ENCODE assay signal across 8 cellular contexts in the genomic region with DNA sequence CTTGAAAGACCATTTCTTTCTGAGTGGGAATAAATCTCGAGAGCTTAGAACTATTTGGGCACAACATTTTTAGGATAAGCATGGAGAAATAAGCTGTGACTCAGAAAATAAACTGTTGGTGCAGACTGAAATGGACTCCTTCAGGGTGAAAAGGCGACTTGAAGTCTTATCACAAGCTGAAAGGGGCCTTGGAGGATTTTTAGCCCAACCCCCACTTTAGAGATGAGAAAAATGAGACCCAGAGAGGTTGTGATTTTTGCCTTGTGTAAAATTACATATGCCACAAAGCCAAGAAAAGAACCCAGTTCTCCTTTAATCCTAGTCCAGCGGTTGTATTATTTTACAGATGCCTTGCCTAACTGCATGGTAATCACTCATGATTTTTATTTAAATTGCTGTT. TPM values are rescaled to one million over a fixed set of nuclear protein-coding genes. Genes with fewer than 3 reads are reported as not detected.
DNase-seq lines count a peak whose midpoint lies in the region; ATAC-seq and TF ChIP-seq lines count a peak whose summit lies in the region.

No MANE protein-coding gene starts in this region.

- peak overlapping the region; percentile 87 for H3K27ac Mint-ChIP-seq in activated CD4-positive, alpha-beta memory T cell treated with anti-CD3 and anti-CD28 coated beads, Interleukin-2, amount 10 ng/mL, durations not matched to agents 7 days and 5 days

- no peak for ATAC-seq in thoracic aorta (ENCODE audit: insufficient number of reproducible peaks, low FRiP score, low read depth)

- H2AFZ ChIP-seq in ACC112 (ENCODE audit: low read length, unreplicated experiment) = no peak overlapping the region

- no peaks in the 10 kb centered on the region for H3K9me3 ChIP-seq in iPS-15b (ENCODE audit: control insufficient read depth, insufficient read depth, low read length)
- no peaks in the 10 kb centered on the region for H3K9me3 ChIP-seq in thoracic aorta

- H3K36me3 ChIP-seq in ACC112 (ENCODE audit: insufficient read depth, low read length) (no peaks in the 10 kb centered on the region), H7 (replicated peaks; ENCODE audit: control insufficient read depth, insufficient read depth, low read length) (peaks cover under 1% of the 10 kb centered on the region; the same call in 1 of the 2 replicates), iPS-15b (ENCODE audit: control insufficient read depth, insufficient read depth, low read length) (no peaks in the 10 kb centered on the region), thoracic aorta (no peaks in the 10 kb centered on the region)

- DNase-seq in H7 (peak; percentile 32), thoracic aorta (ENCODE audit: low spot score) (no peak), iPS-NIHi11 (ENCODE audit: low spot score) (no peak), NCI-H2081 treated with DMSO at 0.1 percent for 48 hours (lab: John Stamatoyannopoulos, UW) (no peak)
- no peak for DNase-seq in activated CD4-positive, alpha-beta memory T cell treated with anti-CD3 and anti-CD28 coated beads, Interleukin-2, amount 10 ng/mL, durations not matched to agents 7 days and 5 days
- DNase-seq in activated effector memory CD4-positive, alpha-beta T cell treated with anti-CD3 and anti-CD28 coated beads, Interleukin-2, amount 50 U/mL, for 16 hours = no peak

- H3K9ac ChIP-seq in iPS-15b (ENCODE audit: low read depth, low read length) = no peak overlapping the region

- peaks cover 53% of the 10 kb centered on the region for H3K4me1 Mint-ChIP-seq in activated CD4-positive, alpha-beta memory T cell treated with anti-CD3 and anti-CD28 coated beads, Interleukin-2, amount 10 ng/mL, durations not matched to agents 7 days and 5 days

- H3K27me3 ChIP-seq in ACC112 (ENCODE audit: insufficient read depth, low read length) (no peaks in the 10 kb centered on the region), H7 (ENCODE audit: control insufficient read depth, insufficient read depth, low read length) (no peaks in the 10 kb centered on the region; the same call in 1 of the 2 replicates), iPS-15b (ENCODE audit: control insufficient read depth, insufficient read depth, low read length) (no peaks in the 10 kb centered on the region), thoracic aorta (replicated peaks; ENCODE audit: insufficient read depth) (no peaks in the 10 kb centered on the region)

- POLR2A ChIA-PET in activated CD4-positive, alpha-beta memory T cell treated with anti-CD3 and anti-CD28 coated beads, Interleukin-2, amount 10 ng/mL, durations not matched to agents 7 days and 5 days (lab: Charles Lee) = interaction anchor here (0.6 to 5.4 kb wide), 11 partner anchors 9 to 569 kb away, joined by 3 to 90 read pairs (median 5); a partner anchor contains a TSS

- peaks cover 54% of the 10 kb centered on the region for H3K79me2 ChIP-seq in ACC112 (ENCODE audit: control insufficient read depth, insufficient read depth, low read length, unreplicated experiment)

- no peaks in the 10 kb centered on the region for H3K27me3 Mint-ChIP-seq in activated CD4-positive, alpha-beta memory T cell treated with anti-CD3 and anti-CD28 coated beads, Interleukin-2, amount 10 ng/mL, durations not matched to agents 7 days and 5 days

- H3K9me3 Mint-ChIP-seq in activated CD4-positive, alpha-beta memory T cell treated with anti-CD3 and anti-CD28 coated beads, Interleukin-2, amount 10 ng/mL, durations not matched to agents 7 days and 5 days = no peaks in the 10 kb centered on the region

- peaks cover 28% of the 10 kb centered on the region for H3K36me3 Mint-ChIP-seq in activated CD4-positive, alpha-beta memory T cell treated with anti-CD3 and anti-CD28 coated beads, Interleukin-2, amount 10 ng/mL, durations not matched to agents 7 days and 5 days (ENCODE audit: low read depth)

- H3K4me3 Mint-ChIP-seq in activated CD4-positive, alpha-beta memory T cell treated with anti-CD3 and anti-CD28 coated beads, Interleukin-2, amount 10 ng/mL, durations not matched to agents 7 days and 5 days = peak overlapping the region; percentile 87

- peak overlapping the region; percentile 99 for H3K4me3 ChIP-seq in ACC112 (ENCODE audit: low read depth, low read length)
- peak overlapping the region; percentile 90 for H3K4me3 ChIP-seq in H7 (ENCODE audit: insufficient read depth, low read depth, low read length)
- H3K4me3 ChIP-seq in iPS-15b (ENCODE audit: low read depth, low read length) = peak overlapping the region; percentile 86
- peak overlapping the region; percentile 99 for H3K4me3 ChIP-seq in thoracic aorta

- no peak for TF ChIP-seq CTCF in thoracic aorta (IDR thresholded peaks at IDR 0.05)

- H3K27ac ChIP-seq in ACC112 (ENCODE audit: low read depth, low read length) (peak overlapping the region; percentile 99), thoracic aorta (peak overlapping the region; percentile 100)

- H3K4me1 ChIP-seq in ACC112 (ENCODE audit: control insufficient read depth, insufficient read depth, low read length, unreplicated experiment) (peaks cover 7% of the 10 kb centered on the region), iPS-15b (ENCODE audit: control insufficient read depth, insufficient read depth, low read length) (peaks cover 5% of the 10 kb centered on the region), thoracic aorta (ENCODE audit: control insufficient read depth in 1 of 2, low read depth in 2 of 2) (peaks cover 18 to 23% of the 10 kb centered on the region in 2 donors)

- CTCF ChIA-PET in activated CD4-positive, alpha-beta memory T cell treated with anti-CD3 and anti-CD28 coated beads, Interleukin-2, amount 10 ng/mL, durations not matched to agents 7 days and 5 days (lab: Charles Lee) = interaction anchor here (1.1 to 4.0 kb wide), 4 partner anchors 28 to 138 kb away, joined by 3 to 76 read pairs (median 4); a partner anchor contains a TSS

RNA-seq across cellular contexts. Expression of a gene that starts 1.5 kb away (rescaled TPM):
- 78.6 and 100 TPM in 2 replicates for total RNA-seq in H7 (2014; rRNA removed; shearing (Covaris generic))
- 100 to 1,000 TPM; 107 to 120 TPM for total RNA-seq in activated CD4-positive, alpha-beta memory T cell treated with anti-CD3 and anti-CD28 coated beads, Interleukin-2, amount 10 ng/mL, durations not matched to agents 7 days and 5 days
- 100 to 1,000 TPM in 1 of 2 donors, 10 to 100 TPM in 1; 78.7 to 106 TPM for total RNA-seq in thoracic aorta
